ENCODE assay signal across 29 cellular contexts in the genomic region with DNA sequence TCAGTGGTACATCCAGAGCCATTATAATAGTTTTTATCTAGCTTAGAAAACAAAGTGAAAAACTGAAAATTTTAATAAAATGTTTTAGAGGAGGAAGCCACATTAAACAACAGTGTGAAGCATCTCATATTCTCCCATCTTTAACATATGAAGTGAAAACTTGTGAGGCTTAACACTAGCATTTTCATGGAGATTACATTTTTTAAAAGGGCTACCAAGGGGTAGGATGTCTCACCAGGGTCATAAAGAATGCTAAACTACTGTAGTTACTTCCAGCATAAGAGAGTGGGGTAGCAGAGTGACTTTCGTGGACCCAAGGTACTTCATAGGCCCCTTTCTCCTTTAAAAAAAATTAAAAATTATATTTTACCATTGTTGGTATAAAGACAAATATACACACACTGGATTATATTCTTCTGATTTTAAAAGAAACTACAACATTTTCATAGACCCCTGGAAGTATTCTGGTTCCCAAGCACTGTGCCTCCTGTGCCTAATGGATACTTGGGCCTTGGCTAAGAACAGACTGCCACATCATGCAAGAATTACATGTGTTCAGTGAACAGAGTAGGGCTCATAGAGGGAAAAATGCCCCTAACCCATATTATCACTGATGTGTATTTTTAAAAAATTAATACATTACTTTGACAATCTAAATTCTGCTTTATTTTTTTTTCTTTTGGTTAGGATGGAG.
"Had no signal": no experiment of that assay in that cellular context is flagged by ENCODE, and none has a peak within 500 bp of the region (broad histone marks: within the 10 kb centered on the region; RNA-seq: fewer than 3 reads in every experiment).

No MANE protein-coding gene starts in this region.

- H3K27ac ChIP-seq: adrenal gland, body of pancreas, breast epithelium, VCaP had no signal

- H3K4me1 ChIP-seq: adrenal gland, body of pancreas, breast epithelium had no signal

- DNase-seq: activated CD4-positive, alpha-beta T cell treated with anti-CD3 and anti-CD28 coated beads for 1 hour; activated CD4-positive, alpha-beta T cell treated with anti-CD3 and anti-CD28 coated beads, Interleukin-2, amount 10 ng/mL, durations not matched to agents 7 days and 5 days; activated CD4-positive, alpha-beta T cell treated with anti-CD3 and anti-CD28 coated beads, Interleukin-2, amount 50 U/mL, for 48 hours; activated CD4-positive, CD25-positive, alpha-beta regulatory T cell; activated CD8-positive, alpha-beta T cell treated with anti-CD3 and anti-CD28 coated beads, Interleukin-2, amount 10 ng/mL, durations not matched to agents 7 days and 5 days; activated gamma-delta T cell; activated naive CD4-positive, alpha-beta T cell treated with Interleukin-2 at 50 U/mL for 16 hours; activated T-cell treated with anti-CD3 and anti-CD28 coated beads, Interleukin-2, amount 50 U/mL, for 24 hours; adrenal gland; body of pancreas; MM.1S; MV-4-11; NCI-H1092; NCI-H1436 treated with DMSO at 0.1 percent for 48 hours; NCI-H1694 treated with DMSO at 0.1 percent for 48 hours; NCI-H2029; NCI-H345; NCI-H524 treated with DMSO at 0.1 percent for 48 hours; NK-92 treated with Interleukin-12 subunit alpha and Interleukin-12 subunit beta, amount 100 ng/mL, for 24 hours; Right ventricle myocardium superior; SW 1271; T-helper 1 cell; T-helper 2 cell; T-helper 9 cell had no signal

- H3K9me3 Mint-ChIP-seq: activated CD4-positive, alpha-beta T cell treated with anti-CD3 and anti-CD28 coated beads, Interleukin-2, amount 10 ng/mL, durations not matched to agents 7 days and 5 days; activated naive CD4-positive, alpha-beta T cell treated with anti-CD3 and anti-CD28 coated beads, Interleukin-2, amount 50 U/mL, for 24 hours; activated T-cell treated with anti-CD3 and anti-CD28 coated beads, Interleukin-2, amount 50 U/mL, for 24 hours; activated T-helper 2 cell treated with anti-CD3 and anti-CD28 coated beads, Interferon-gamma antibody, Interleukin-2, Interleukin-4, amounts not matched to agents 10 μg/mL and 5 μg/mL and 100 μg/mL, durations not matched to agents 14 hours and 24 hours and 36 hours had no signal

- H3K4me3 Mint-ChIP-seq: activated CD4-positive, alpha-beta T cell treated with anti-CD3 and anti-CD28 coated beads, Interleukin-2, amount 10 ng/mL, durations not matched to agents 7 days and 5 days; activated CD8-positive, alpha-beta T cell treated with anti-CD3 and anti-CD28 coated beads, Interleukin-2, amount 10 ng/mL, durations not matched to agents 7 days and 5 days; activated naive CD4-positive, alpha-beta T cell treated with anti-CD3 and anti-CD28 coated beads, Interleukin-2, amount 50 U/mL, for 24 hours; activated T-cell treated with anti-CD3 and anti-CD28 coated beads, Interleukin-2, amount 50 U/mL, for 24 hours had no signal

- H3K27me3 ChIP-seq: adrenal gland, body of pancreas, breast epithelium had no signal

- H3K9me3 ChIP-seq: adrenal gland, body of pancreas, breast epithelium had no signal

- H3K36me3 ChIP-seq: adrenal gland, breast epithelium had no signal

- ATAC-seq: activated CD8-positive, alpha-beta T cell treated with anti-CD3 and anti-CD28 coated beads, Interleukin-2, amount 10 ng/mL, durations not matched to agents 7 days and 5 days; body of pancreas had no signal

- H3K27ac Mint-ChIP-seq: activated CD4-positive, alpha-beta T cell treated with anti-CD3 and anti-CD28 coated beads, Interleukin-2, amount 10 ng/mL, durations not matched to agents 7 days and 5 days; activated CD8-positive, alpha-beta T cell treated with anti-CD3 and anti-CD28 coated beads, Interleukin-2, amount 10 ng/mL, durations not matched to agents 7 days and 5 days; activated naive CD4-positive, alpha-beta T cell treated with anti-CD3 and anti-CD28 coated beads, Interleukin-2, amount 50 U/mL, for 24 hours; activated T-cell treated with anti-CD3 and anti-CD28 coated beads, Interleukin-2, amount 50 U/mL, for 24 hours; activated T-helper 2 cell treated with anti-CD3 and anti-CD28 coated beads, Interferon-gamma antibody, Interleukin-2, Interleukin-4, amounts not matched to agents 10 μg/mL and 5 μg/mL and 100 μg/mL, durations not matched to agents 14 hours and 24 hours and 36 hours had no signal

- H3K36me3 Mint-ChIP-seq: activated naive CD4-positive, alpha-beta T cell treated with anti-CD3 and anti-CD28 coated beads, Interleukin-2, amount 50 U/mL, for 24 hours had no signal

- H3K4me1 Mint-ChIP-seq: activated CD4-positive, alpha-beta T cell treated with anti-CD3 and anti-CD28 coated beads, Interleukin-2, amount 10 ng/mL, durations not matched to agents 7 days and 5 days; activated naive CD4-positive, alpha-beta T cell treated with anti-CD3 and anti-CD28 coated beads, Interleukin-2, amount 50 U/mL, for 24 hours had no signal

- H3K4me3 ChIP-seq: adrenal gland, body of pancreas, breast epithelium had no signal

- FAIRE-seq: astrocyte had no signal
